ENCODE assay signal across 8 cellular contexts in genomic region chr6:131519670-131520436, GRCh38. TPM values are rescaled to one million over a fixed set of nuclear protein-coding genes. Genes with fewer than 3 reads are reported as not detected.
DNase-seq lines count a peak whose midpoint lies in the region; ATAC-seq lines count a peak whose summit lies in the region.

No MANE protein-coding gene starts in this region.

- peaks cover 0 to 5% (median 0%) of the 10 kb centered on the region in 5 donors for H3K9me3 Mint-ChIP-seq in CD8-positive, alpha-beta memory T cell

- H3K4me1 ChIP-seq in CD8-positive, alpha-beta memory T cell (ENCODE audit: insufficient read depth, low read length), result peaks cover 12% of the 10 kb centered on the region

- CTCF ChIA-PET in CD8-positive, alpha-beta memory T cell (lab: Charles Lee), result interaction anchor here (0.5 to 2.4 kb wide), 15 partner anchors 9 to 635 kb away, joined by 3 to 20 read pairs (median 5); no protein-coding TSS in a partner anchor

- no peak overlapping the region for H3K27ac ChIP-seq in CD8-positive, alpha-beta memory T cell (ENCODE audit: low read depth, low read length)

- DNase-seq in CD8-positive, alpha-beta memory T cell, result peak in 3 of 5 donors; percentile 10 to 55 (median 27)
- peak; percentile 1 to 38 for DNase-seq in NCI-H446 (lab: John Stamatoyannopoulos, UW)
- DNase-seq in activated T-cell treated with anti-CD3 and anti-CD28 coated beads for 24 hours (ENCODE audit: low read depth), result peak; percentile 22
- DNase-seq in glomerular endothelial cell (ENCODE audit: extremely low read depth, low read depth, low spot score), result peak; percentile 16
- peak; percentile 21 to 22 for DNase-seq in stimulated activated CD4-positive, alpha-beta T cell treated with anti-CD3 and anti-CD28 coated beads, Interleukin-15, amount 100 ng/mL, for 48 hours (ENCODE audit: low read depth in 2 of 2)
- no peak for DNase-seq in NCI-H1436 (lab: John Stamatoyannopoulos, UW)

- H3K27ac Mint-ChIP-seq in CD8-positive, alpha-beta memory T cell, result peak overlapping the region in 1 of 8 donors; percentile 3

- peak; percentile 98 for ATAC-seq in GM18868 (IDR thresholded peaks at IDR 0.05; ENCODE audit: unreplicated experiment)
- peak; percentile 95 for ATAC-seq in HG03039 (IDR thresholded peaks at IDR 0.05; ENCODE audit: unreplicated experiment)

- no peaks in the 10 kb centered on the region for H3K36me3 ChIP-seq in CD8-positive, alpha-beta memory T cell (ENCODE audit: insufficient read depth, low read length)

- POLR2A ChIA-PET in CD8-positive, alpha-beta memory T cell (lab: Charles Lee), result interaction anchor here (1.1 kb wide), 1 partner anchor 321 kb away, joined by 3 read pairs; no protein-coding TSS in a partner anchor

- H3K27me3 ChIP-seq in CD8-positive, alpha-beta memory T cell (ENCODE audit: insufficient read depth, low read length, poor library complexity, severe bottlenecking), result no peaks in the 10 kb centered on the region

- peaks cover 12 to 25% (median 18%) of the 10 kb centered on the region in 3 donors for H3K4me1 Mint-ChIP-seq in CD8-positive, alpha-beta memory T cell

- peaks cover 1 to 4% of the 10 kb centered on the region in 2 donors for H3K27me3 Mint-ChIP-seq in CD8-positive, alpha-beta memory T cell

- peaks cover 0 to 14% (median 4%) of the 10 kb centered on the region in 3 donors for H3K36me3 Mint-ChIP-seq in CD8-positive, alpha-beta memory T cell

- H3K4me3 ChIP-seq in CD8-positive, alpha-beta memory T cell (ENCODE audit: low read length), result no peak overlapping the region

- H3K4me3 Mint-ChIP-seq in CD8-positive, alpha-beta memory T cell, result no peak overlapping the region

- H3K9me3 ChIP-seq in CD8-positive, alpha-beta memory T cell (ENCODE audit: low read length), result no peaks in the 10 kb centered on the region

RNA-seq across cellular contexts. Expression of gene ARG1, which starts 53.2 kb away (rescaled TPM):
- total RNA-seq in CD8-positive, alpha-beta memory T cell, result not detected
- not detected for polyA plus RNA-seq in CD8-positive, alpha-beta memory T cell
- not detected in 2 replicates for total RNA-seq in glomerular endothelial cell
